33 cellular contexts compared by ENCODE assay signal in genomic region chr11:32255876-32256275, GRCh38.
DNase-seq lines count a peak whose midpoint lies in the region; ATAC-seq and TF ChIP-seq lines count a peak whose summit lies in the region.
"Had no signal": no experiment of that assay in that cellular context is flagged by ENCODE, and none has a peak within 500 bp of the region (broad histone marks: within the 10 kb centered on the region; RNA-seq: fewer than 3 reads in every experiment).

No MANE protein-coding gene starts in this region.

- H3K27me3 ChIP-seq in WERI-Rb-1 (ENCODE audit: insufficient read depth, low read depth, severe bottlenecking) (no peaks in the 10 kb centered on the region), sigmoid colon (no peaks in the 10 kb centered on the region)

- H3K4me3 Mint-ChIP-seq in neural crest cell = no peak overlapping the region
- no peak overlapping the region for H3K4me3 Mint-ChIP-seq in activated CD4-positive, alpha-beta T cell treated with anti-CD3 and anti-CD28 coated beads for 36 hours
- no peak overlapping the region for H3K4me3 Mint-ChIP-seq in HFFc6
- H3K4me3 Mint-ChIP-seq: activated CD8-positive, alpha-beta memory T cell treated with anti-CD3 and anti-CD28 coated beads, Interleukin-2, amount 10 ng/mL, durations not matched to agents 7 days and 5 days; activated naive CD8-positive, alpha-beta T cell treated with anti-CD3 and anti-CD28 coated beads, Interleukin-2, amount 10 ng/mL, durations not matched to agents 7 days and 5 days; activated T-cell treated with anti-CD3 and anti-CD28 coated beads, Interleukin-2, amount 50 U/mL, for 4 hours; CD8-positive, alpha-beta memory T cell; effector memory CD8-positive, alpha-beta T cell; naive B cell; stimulated activated effector memory CD8-positive, alpha-beta T cell treated with anti-CD3 and anti-CD28 coated beads, Interleukin-12 subunit alpha, Interleukin-12 subunit beta, amount 100 ng/mL, for 72 hours; T-helper 1 cell treated with Interleukin-12 subunit alpha and Interleukin-12 subunit beta and Interleukin-4 antibody, amounts not matched to agents 30 μg/mL and 1 μg/mL, for 36 hours had no signal

- DNase-seq in G401 (ENCODE audit: low spot score) = peak; percentile 82
- DNase-seq in NCI-H2171 treated with DMSO at 0.1 percent for 48 hours (lab: John Stamatoyannopoulos, UW) = peak; percentile 100
- peak; percentile 57 for DNase-seq in WERI-Rb-1
- DNase-seq in neural crest cell (ENCODE audit: low read depth, low spot score) = no peak
- DNase-seq in NCI-H187 (lab: John Stamatoyannopoulos, UW) = no peak
- DNase-seq in sigmoid colon = no peak
- DNase-seq in activated CD4-positive, alpha-beta T cell treated with anti-CD3 and anti-CD28 coated beads for 36 hours = no peak
- no peak for DNase-seq in HFFc6
- DNase-seq: ACHN; activated CD4-positive, alpha-beta T cell treated with anti-CD3 and anti-CD28 coated beads, Interleukin-2, amount 50 U/mL, for 4 hours; activated CD4-positive, CD25-positive, alpha-beta regulatory T cell; activated CD8-positive, alpha-beta memory T cell treated with anti-CD3 and anti-CD28 coated beads, Interleukin-2, amount 10 ng/mL, durations not matched to agents 7 days and 5 days; activated gamma-delta T cell; activated naive CD8-positive, alpha-beta T cell treated with anti-CD3 and anti-CD28 coated beads, Interleukin-2, amount 10 ng/mL, durations not matched to agents 7 days and 5 days; activated T-cell treated with anti-CD3 and anti-CD28 coated beads, Interleukin-2, amount 50 U/mL, for 4 hours; aorta; CD8-positive, alpha-beta memory T cell; effector memory CD8-positive, alpha-beta T cell; HCEC 1CT; islet precursor cell; left ventricle myocardium superior; midbrain; naive B cell; NCI-H1930; NK-92 treated with Interleukin-12 subunit alpha and Interleukin-12 subunit beta, amount 100 ng/mL, for 24 hours; nucleus accumbens; PC-3; psoas muscle; SK-N-SH; trophoblast cell had no signal

- H3K4me3 ChIP-seq in WERI-Rb-1 (ENCODE audit: low read depth, low read length) (peak overlapping the region; percentile 20), sigmoid colon (no peak overlapping the region)
- H3K4me3 ChIP-seq: psoas muscle had no signal

- H3K36me3 Mint-ChIP-seq in neural crest cell (ENCODE audit: low read depth) (no peaks in the 10 kb centered on the region), HFFc6 (ENCODE audit: low read depth) (no peaks in the 10 kb centered on the region)
- no peaks in the 10 kb centered on the region for H3K36me3 Mint-ChIP-seq in activated CD4-positive, alpha-beta T cell treated with anti-CD3 and anti-CD28 coated beads for 36 hours (ENCODE audit: low read depth)
- H3K36me3 Mint-ChIP-seq: activated CD8-positive, alpha-beta memory T cell treated with anti-CD3 and anti-CD28 coated beads, Interleukin-2, amount 10 ng/mL, durations not matched to agents 7 days and 5 days; activated naive CD8-positive, alpha-beta T cell treated with anti-CD3 and anti-CD28 coated beads, Interleukin-2, amount 10 ng/mL, durations not matched to agents 7 days and 5 days; CD8-positive, alpha-beta memory T cell; IgD-negative memory B cell; naive B cell; stimulated activated effector memory CD8-positive, alpha-beta T cell treated with anti-CD3 and anti-CD28 coated beads, Interleukin-12 subunit alpha, Interleukin-12 subunit beta, amount 100 ng/mL, for 72 hours had no signal

- CTCF ChIA-PET in activated CD4-positive, alpha-beta T cell treated with anti-CD3 and anti-CD28 coated beads for 36 hours (lab: Charles Lee) = no interaction called here

- H3K36me3 ChIP-seq in WERI-Rb-1 (no peaks in the 10 kb centered on the region), sigmoid colon (no peaks in the 10 kb centered on the region)

- no peak for TF ChIP-seq CTCF in WERI-Rb-1 (IDR thresholded peaks at IDR 0.05; ENCODE audit: low read depth, low read length)
- no peak for TF ChIP-seq CTCF in neural crest cell (conservative IDR thresholded peaks at IDR 0.05)
- no peak for TF ChIP-seq CTCF in sigmoid colon (IDR thresholded peaks at IDR 0.05)
- TF ChIP-seq CTCF in HFFc6 (IDR thresholded peaks at IDR 0.05) = no peak

- intact Hi-C loops in sigmoid colon (cut with DNase I) = no loop called here
- intact Hi-C loops in activated CD4-positive, alpha-beta T cell treated with anti-CD3 and anti-CD28 coated beads for 36 hours (cut with DNase I, micrococcal nuclease) = no loop called here

- 51 to 71% methylated on average over 8 of the region's 8 CpGs for WGBS in sigmoid colon, 2 donors

- ATAC-seq in activated CD4-positive, alpha-beta T cell treated with anti-CD3 and anti-CD28 coated beads for 36 hours = no peak
- ATAC-seq: activated CD8-positive, alpha-beta memory T cell treated with anti-CD3 and anti-CD28 coated beads, Interleukin-2, amount 10 ng/mL, durations not matched to agents 7 days and 5 days; activated T-cell treated with anti-CD3 and anti-CD28 coated beads, Interleukin-2, amount 50 U/mL, for 4 hours; effector memory CD8-positive, alpha-beta T cell; left ventricle myocardium superior; PC-3; psoas muscle; stimulated activated effector memory CD8-positive, alpha-beta T cell treated with anti-CD3 and anti-CD28 coated beads, Interleukin-12 subunit alpha, Interleukin-12 subunit beta, amount 100 ng/mL, for 72 hours had no signal

- H3K4me1 ChIP-seq in sigmoid colon = no peaks in the 10 kb centered on the region
- H3K4me1 ChIP-seq: psoas muscle had no signal

- no peaks in the 10 kb centered on the region for H3K9me3 ChIP-seq in WERI-Rb-1 (ENCODE audit: severe bottlenecking)
- no peaks in the 10 kb centered on the region for H3K9me3 ChIP-seq in sigmoid colon
- H3K9me3 ChIP-seq: psoas muscle, SK-N-SH had no signal

- H3K4me1 Mint-ChIP-seq in neural crest cell = peaks cover 11% of the 10 kb centered on the region
- no peaks in the 10 kb centered on the region for H3K4me1 Mint-ChIP-seq in activated CD4-positive, alpha-beta T cell treated with anti-CD3 and anti-CD28 coated beads for 36 hours
- no peaks in the 10 kb centered on the region for H3K4me1 Mint-ChIP-seq in HFFc6 (ENCODE audit: low read depth)
- H3K4me1 Mint-ChIP-seq: activated CD8-positive, alpha-beta memory T cell treated with anti-CD3 and anti-CD28 coated beads, Interleukin-2, amount 10 ng/mL, durations not matched to agents 7 days and 5 days; activated naive CD8-positive, alpha-beta T cell treated with anti-CD3 and anti-CD28 coated beads, Interleukin-2, amount 10 ng/mL, durations not matched to agents 7 days and 5 days; CD8-positive, alpha-beta memory T cell; IgD-negative memory B cell; naive B cell; stimulated activated effector memory CD8-positive, alpha-beta T cell treated with anti-CD3 and anti-CD28 coated beads, Interleukin-12 subunit alpha, Interleukin-12 subunit beta, amount 100 ng/mL, for 72 hours had no signal

- peak overlapping the region; percentile 26 for H3K27ac ChIP-seq in WERI-Rb-1
- H3K27ac ChIP-seq in sigmoid colon = no peak overlapping the region
- H3K27ac ChIP-seq: psoas muscle had no signal

- no peak for TF ChIP-seq EP300 in sigmoid colon (IDR thresholded peaks at IDR 0.05)

- no peaks in the 10 kb centered on the region for H3K27me3 Mint-ChIP-seq in neural crest cell (ENCODE audit: low read depth)
- H3K27me3 Mint-ChIP-seq in activated CD4-positive, alpha-beta T cell treated with anti-CD3 and anti-CD28 coated beads for 36 hours = peaks cover 13% of the 10 kb centered on the region
- H3K27me3 Mint-ChIP-seq in HFFc6 (ENCODE audit: insufficient read depth) = peaks cover 8% of the 10 kb centered on the region
- H3K27me3 Mint-ChIP-seq: IgD-negative memory B cell had no signal

- in situ Hi-C loops in G401 (cut with HindIII; ENCODE audit: low sequenced_read_pairs) = no loop called here

- POLR2A ChIA-PET in activated CD4-positive, alpha-beta T cell treated with anti-CD3 and anti-CD28 coated beads for 36 hours (lab: Charles Lee) = no interaction called here

- H3K9me3 Mint-ChIP-seq in neural crest cell (no peaks in the 10 kb centered on the region), HFFc6 (no peaks in the 10 kb centered on the region)
- no peaks in the 10 kb centered on the region for H3K9me3 Mint-ChIP-seq in activated CD4-positive, alpha-beta T cell treated with anti-CD3 and anti-CD28 coated beads for 36 hours (ENCODE audit: low read depth)
- H3K9me3 Mint-ChIP-seq: activated naive CD8-positive, alpha-beta T cell treated with anti-CD3 and anti-CD28 coated beads, Interleukin-2, amount 10 ng/mL, durations not matched to agents 7 days and 5 days; activated T-cell treated with anti-CD3 and anti-CD28 coated beads, Interleukin-2, amount 50 U/mL, for 4 hours; CD8-positive, alpha-beta memory T cell; effector memory CD8-positive, alpha-beta T cell; IgD-negative memory B cell; naive B cell; stimulated activated effector memory CD8-positive, alpha-beta T cell treated with anti-CD3 and anti-CD28 coated beads, Interleukin-12 subunit alpha, Interleukin-12 subunit beta, amount 100 ng/mL, for 72 hours; T-helper 1 cell treated with Interleukin-12 subunit alpha and Interleukin-12 subunit beta and Interleukin-4 antibody, amounts not matched to agents 30 μg/mL and 1 μg/mL, for 36 hours had no signal

- TF ChIP-seq POLR2A in sigmoid colon (IDR thresholded peaks at IDR 0.05) = no peak

- H3K27ac Mint-ChIP-seq in neural crest cell (ENCODE audit: unreplicated experiment) = peak overlapping the region; percentile 54
- no peak overlapping the region for H3K27ac Mint-ChIP-seq in activated CD4-positive, alpha-beta T cell treated with anti-CD3 and anti-CD28 coated beads for 36 hours
- H3K27ac Mint-ChIP-seq in HFFc6 = no peak overlapping the region
- H3K27ac Mint-ChIP-seq: activated CD8-positive, alpha-beta memory T cell treated with anti-CD3 and anti-CD28 coated beads, Interleukin-2, amount 10 ng/mL, durations not matched to agents 7 days and 5 days; activated naive CD8-positive, alpha-beta T cell treated with anti-CD3 and anti-CD28 coated beads, Interleukin-2, amount 10 ng/mL, durations not matched to agents 7 days and 5 days; CD8-positive, alpha-beta memory T cell; effector memory CD8-positive, alpha-beta T cell; IgD-negative memory B cell; naive B cell; stimulated activated effector memory CD8-positive, alpha-beta T cell treated with anti-CD3 and anti-CD28 coated beads, Interleukin-12 subunit alpha, Interleukin-12 subunit beta, amount 100 ng/mL, for 72 hours; T-helper 1 cell treated with Interleukin-12 subunit alpha and Interleukin-12 subunit beta and Interleukin-4 antibody, amounts not matched to agents 30 μg/mL and 1 μg/mL, for 36 hours had no signal

Comparison
In these comparisons a context has a peak if more than half of its experiments do, and no peak if none do; other contexts are left out.
1. DNase-seq: peak in G401 (single experiment), NCI-H2171 treated with DMSO at 0.1 percent for 48 hours (single experiment) and WERI-Rb-1 (single experiment); none in neural crest cell (single experiment), NCI-H187 (0 of 2), sigmoid colon (single experiment), activated CD4-positive, alpha-beta T cell treated with anti-CD3 and anti-CD28 coated beads for 36 hours (single experiment) and HFFc6 (single experiment).